Comparison of ENCODE assay signal across 30 cellular contexts in genomic region chr7:37726022-37726421, GRCh38. TPM values are rescaled to one million over a fixed set of nuclear protein-coding genes. Genes with fewer than 3 reads are reported as not detected.
"Had no signal": no experiment of that assay in that cellular context is flagged by ENCODE, and none has a peak within 500 bp of the region (broad histone marks: within the 10 kb centered on the region; RNA-seq: fewer than 3 reads in every experiment).

No MANE protein-coding gene starts in this region.

- H3K36me3 Mint-ChIP-seq: neural progenitor cell; stimulated activated effector memory CD8-positive, alpha-beta T cell treated with anti-CD3 and anti-CD28 coated beads, Interleukin-12 subunit alpha, Interleukin-12 subunit beta, amount 100 ng/mL, for 72 hours had no signal

- ATAC-seq: effector memory CD8-positive, alpha-beta T cell; heart right ventricle; left colon; lower lobe of right lung; sciatic nerve; stimulated activated effector memory CD8-positive, alpha-beta T cell treated with anti-CD3 and anti-CD28 coated beads, Interleukin-12 subunit alpha, Interleukin-12 subunit beta, amount 100 ng/mL, for 72 hours had no signal

- H3K36me3 ChIP-seq: esophagus squamous epithelium, heart right ventricle, left ventricle myocardium inferior, lower lobe of right lung, neural progenitor cell, prostate gland, right atrium auricular region, stomach, thyroid gland, vagina had no signal

- H3K9me3 ChIP-seq: esophagus squamous epithelium, heart right ventricle, left ventricle myocardium inferior, lower lobe of right lung, prostate gland, right atrium auricular region, stomach, thyroid gland, vagina had no signal

- H3K27ac Mint-ChIP-seq: nephron; neural progenitor cell; stimulated activated effector memory CD8-positive, alpha-beta T cell treated with anti-CD3 and anti-CD28 coated beads, Interleukin-12 subunit alpha, Interleukin-12 subunit beta, amount 100 ng/mL, for 72 hours had no signal

- H3K9ac ChIP-seq: neural progenitor cell had no signal

- H3K27me3 ChIP-seq: esophagus squamous epithelium, heart right ventricle, neural progenitor cell, right atrium auricular region, stomach, thyroid gland, vagina had no signal

- H3K9me3 Mint-ChIP-seq: effector memory CD8-positive, alpha-beta T cell; nephron; neural progenitor cell; stimulated activated effector memory CD8-positive, alpha-beta T cell treated with anti-CD3 and anti-CD28 coated beads, Interleukin-12 subunit alpha, Interleukin-12 subunit beta, amount 100 ng/mL, for 72 hours had no signal

- H3K4me3 ChIP-seq: coronary artery, esophagus squamous epithelium, heart right ventricle, left ventricle myocardium inferior, lower lobe of right lung, neural progenitor cell, prostate gland, right atrium auricular region, smooth muscle cell, stomach, thyroid gland, vagina had no signal

- H3K4me3 Mint-ChIP-seq: nephron; neural progenitor cell; stimulated activated effector memory CD8-positive, alpha-beta T cell treated with anti-CD3 and anti-CD28 coated beads, Interleukin-12 subunit alpha, Interleukin-12 subunit beta, amount 100 ng/mL, for 72 hours had no signal

- H3K4me1 Mint-ChIP-seq: nephron, neural progenitor cell had no signal

- H3K27ac ChIP-seq: coronary artery, esophagus squamous epithelium, heart right ventricle, left ventricle myocardium inferior, lower lobe of right lung, neural progenitor cell, prostate gland, right atrium auricular region, stomach, thyroid gland, vagina had no signal

- H3K4me1 ChIP-seq: neural progenitor cell, prostate gland had no signal

- H2AFZ ChIP-seq: neural progenitor cell had no signal

- DNase-seq: effector memory CD8-positive, alpha-beta T cell; erythroblast; esophagus squamous epithelium; foreskin melanocyte; glutamatergic neuron; heart right ventricle; hippocampal formation; islet precursor cell; kidney glomerular epithelial cell; left colon; left ventricle myocardium inferior; lower lobe of right lung; nucleus accumbens; stimulated activated CD4-positive, alpha-beta T cell treated with anti-CD3 and anti-CD28 coated beads, Interleukin-12 subunit alpha, Interleukin-12 subunit beta, amount 100 ng/mL, for 4 hours; stimulated activated CD4-positive, alpha-beta T cell treated with anti-CD3 and anti-CD28 coated beads, Interleukin-2, amount 100 ng/mL, for 24 hours; stimulated activated CD4-positive, alpha-beta T cell treated with anti-CD3 and anti-CD28 coated beads, Interleukin-4, amount 100 ng/mL, for 24 hours; stimulated activated naive CD4-positive, alpha-beta T cell treated with Interleukin-2 at 50 U/mL for 16 hours; stomach; thyroid gland; trophoblast cell had no signal

- H3K4me2 ChIP-seq: neural progenitor cell, smooth muscle cell had no signal

RNA-seq across cellular contexts. Expression of gene GPR141, which starts 42.5 kb away (rescaled TPM):
- total RNA-seq: osteocyte, vagina had no signal
